Comparison of ENCODE assay signal across 14 cellular contexts in genomic region chr5:123754167-123754840, GRCh38.
DNase-seq lines count a peak whose midpoint lies in the region; ATAC-seq and TF ChIP-seq lines count a peak whose summit lies in the region.
"Had no signal": no experiment of that assay in that cellular context is flagged by ENCODE, and none has a peak within 500 bp of the region (broad histone marks: within the 10 kb centered on the region; RNA-seq: fewer than 3 reads in every experiment).

No MANE protein-coding gene starts in this region.

- intact Hi-C loops in sciatic nerve (cut with DNase I): no loop called here

- no peaks in the 10 kb centered on the region for H3K27me3 ChIP-seq in SJSA1 (replicated peaks)
- H3K27me3 ChIP-seq: upper lobe of right lung had no signal

- H3K9me3 Mint-ChIP-seq in HFFc6: peaks cover 9% of the 10 kb centered on the region

- peaks cover 55% of the 10 kb centered on the region for H3K4me1 Mint-ChIP-seq in HFFc6 (ENCODE audit: low read depth)

- 0 out of 2 replicates have a peak, but pooled peaks cover 2% of the 10 kb centered on the region for H3K27me3 Mint-ChIP-seq in HFFc6 (ENCODE audit: insufficient read depth)

- peaks cover 39% of the 10 kb centered on the region for H3K4me1 ChIP-seq in SJSA1 (replicated peaks)
- H3K4me1 ChIP-seq: upper lobe of right lung had no signal

- H3K4me3 Mint-ChIP-seq in HFFc6: peak overlapping the region; percentile 7; the same call in 1 of the 2 replicates

- peak; percentile 16 for DNase-seq in HFFc6
- peak in 1 of 2 experiments; percentile 67 for DNase-seq in SJSA1 (ENCODE audit: low read depth in 1 of 2, low spot score in 2 of 2)
- DNase-seq in fibroblast of mammary gland (ENCODE audit: low read depth): peak; percentile 56
- DNase-seq in sciatic nerve (ENCODE audit: low spot score): no peak
- no peak for DNase-seq in omental fat pad (ENCODE audit: low spot score)
- DNase-seq in stimulated activated naive CD8-positive, alpha-beta T cell treated with anti-CD3 and anti-CD28 coated beads, Interleukin-15, Interleukin-2, amounts not matched to agents 100 U/mL and 50 U/mL, for 24 hours: no peak
- DNase-seq: DMS79, left ventricle myocardium superior, NCI-H524, SW 1271, upper lobe of right lung had no signal

- peak overlapping the region; percentile 60 for H3K27ac ChIP-seq in SJSA1
- H3K27ac ChIP-seq: upper lobe of right lung had no signal

- ATAC-seq in sciatic nerve: peak; percentile 69
- ATAC-seq in omental fat pad (ENCODE audit: low FRiP score): no peak
- no peak for ATAC-seq in stimulated activated naive CD8-positive, alpha-beta T cell treated with anti-CD3 and anti-CD28 coated beads, Interleukin-15, Interleukin-2, amounts not matched to agents 100 U/mL and 50 U/mL, for 24 hours
- no peak for ATAC-seq in HG02588 (IDR thresholded peaks at IDR 0.05; ENCODE audit: unreplicated experiment)
- ATAC-seq in HG03196 (IDR thresholded peaks at IDR 0.05; ENCODE audit: unreplicated experiment): no peak
- ATAC-seq: K562, upper lobe of right lung had no signal

- H3K9me3 ChIP-seq in SJSA1 (replicated peaks): no peaks in the 10 kb centered on the region
- H3K9me3 ChIP-seq: upper lobe of right lung had no signal

- no peak for TF ChIP-seq CTCF in HFFc6 (IDR thresholded peaks at IDR 0.05)
- TF ChIP-seq CTCF in fibroblast of mammary gland (conservative IDR thresholded peaks at IDR 0.05; ENCODE audit: control insufficient read depth, insufficient read depth, low read depth, low read length): no peak
- TF ChIP-seq CTCF in omental fat pad (IDR thresholded peaks at IDR 0.05): no peak

- H3K4me3 ChIP-seq in SJSA1 (no peak overlapping the region), fibroblast of mammary gland (ENCODE audit: control insufficient read depth, low read depth, low read length) (no peak overlapping the region)
- H3K4me3 ChIP-seq: K562, upper lobe of right lung had no signal

- peak overlapping the region; percentile 81 for H3K27ac Mint-ChIP-seq in HFFc6

- no peaks in the 10 kb centered on the region for H3K36me3 ChIP-seq in SJSA1
- H3K36me3 ChIP-seq: upper lobe of right lung had no signal

- no peaks in the 10 kb centered on the region for H3K36me3 Mint-ChIP-seq in HFFc6 (ENCODE audit: low read depth)

Comparison
In these comparisons a context has a peak if more than half of its experiments do, and no peak if none do; other contexts are left out.
1. DNase-seq: peak in HFFc6 (single experiment) and fibroblast of mammary gland (single experiment); none in sciatic nerve (single experiment), omental fat pad (single experiment) and stimulated activated naive CD8-positive, alpha-beta T cell treated with anti-CD3 and anti-CD28 coated beads, Interleukin-15, Interleukin-2, amounts not matched to agents 100 U/mL and 50 U/mL, for 24 hours (single experiment).